ENCODE assay signal across 29 cellular contexts in genomic region chr10:51689536-51689935, GRCh38.
"Had no signal": no experiment of that assay in that cellular context is flagged by ENCODE, and none has a peak within 500 bp of the region (broad histone marks: within the 10 kb centered on the region; RNA-seq: fewer than 3 reads in every experiment).

No MANE protein-coding gene starts in this region.

- H3K4me3 ChIP-seq: body of pancreas, PC-9, SJCRH30, SK-N-MC had no signal

- H3K27ac Mint-ChIP-seq: activated CD4-positive, alpha-beta T cell treated with anti-CD3 and anti-CD28 coated beads, Interleukin-2, amount 10 ng/mL, durations not matched to agents 24 days and 14 days; activated CD8-positive, alpha-beta T cell treated with anti-CD3 and anti-CD28 coated beads for 36 hours; activated naive CD4-positive, alpha-beta T cell treated with anti-CD3 and anti-CD28 coated beads, Interleukin-2, amount 50 U/mL, for 24 hours; activated naive CD8-positive, alpha-beta T cell treated with anti-CD3 and anti-CD28 coated beads, Interleukin-2, amount 10 ng/mL, durations not matched to agents 7 days and 5 days; activated T-helper 2 cell treated with anti-CD3 and anti-CD28 coated beads, Interferon-gamma antibody, Interleukin-2, Interleukin-4, amounts not matched to agents 10 μg/mL and 5 μg/mL and 100 μg/mL, durations not matched to agents 14 hours and 24 hours and 36 hours had no signal

- ATAC-seq: activated CD8-positive, alpha-beta T cell treated with anti-CD3 and anti-CD28 coated beads for 36 hours; body of pancreas had no signal

- H3K27ac ChIP-seq: body of pancreas, PC-9, SJCRH30, SK-N-MC, WERI-Rb-1 had no signal

- DNase-seq: activated CD4-positive, alpha-beta T cell treated with anti-CD3 and anti-CD28 coated beads, Interleukin-2, amount 50 U/mL, for 4 hours; activated CD4-positive, CD25-positive, alpha-beta regulatory T cell; activated CD8-positive, alpha-beta T cell treated with anti-CD3 and anti-CD28 coated beads for 36 hours; activated gamma-delta T cell; activated naive CD4-positive, alpha-beta T cell treated with Interleukin-2 at 50 U/mL for 16 hours; activated naive CD8-positive, alpha-beta T cell treated with anti-CD3 and anti-CD28 coated beads, Interleukin-2, amount 10 ng/mL, durations not matched to agents 7 days and 5 days; activated T-cell treated with anti-CD3 and anti-CD28 coated beads, Interleukin-2, amount 50 U/mL, for 1 hour; amygdala; body of pancreas; central memory CD4-positive, alpha-beta T cell; Karpas-422; KBM-7; NCI-H1105; NCI-H1417 treated with DMSO at 0.1 percent for 48 hours; NCI-H187 treated with DMSO at 0.1 percent for 48 hours; NCI-H2081; NCI-H345; NCI-H524 treated with DMSO at 0.1 percent for 48 hours; NCI-H748 treated with DMSO at 0.1 percent for 48 hours; NK-92 treated with Interleukin-12 subunit alpha and Interleukin-12 subunit beta, amount 100 ng/mL, for 24 hours; PC-9; SHP77; SJCRH30; T1000; WERI-Rb-1 had no signal

- H3K36me3 Mint-ChIP-seq: activated naive CD4-positive, alpha-beta T cell treated with anti-CD3 and anti-CD28 coated beads, Interleukin-2, amount 50 U/mL, for 24 hours had no signal

- H3K4me1 Mint-ChIP-seq: activated naive CD8-positive, alpha-beta T cell treated with anti-CD3 and anti-CD28 coated beads, Interleukin-2, amount 10 ng/mL, durations not matched to agents 7 days and 5 days had no signal

- H3K27me3 ChIP-seq: body of pancreas, SJCRH30 had no signal

- H3K36me3 ChIP-seq: SJCRH30, WERI-Rb-1 had no signal

- H3K9me3 Mint-ChIP-seq: activated CD8-positive, alpha-beta T cell treated with anti-CD3 and anti-CD28 coated beads for 36 hours; activated T-helper 2 cell treated with anti-CD3 and anti-CD28 coated beads, Interferon-gamma antibody, Interleukin-2, Interleukin-4, amounts not matched to agents 10 μg/mL and 5 μg/mL and 100 μg/mL, durations not matched to agents 14 hours and 24 hours and 36 hours had no signal

- H3K27me3 Mint-ChIP-seq: activated CD4-positive, alpha-beta T cell treated with anti-CD3 and anti-CD28 coated beads, Interleukin-2, amount 10 ng/mL, durations not matched to agents 24 days and 14 days; activated naive CD4-positive, alpha-beta T cell treated with anti-CD3 and anti-CD28 coated beads, Interleukin-2, amount 50 U/mL, for 24 hours had no signal

- H3K4me1 ChIP-seq: SJCRH30 had no signal

- H3K4me3 Mint-ChIP-seq: activated CD4-positive, alpha-beta T cell treated with anti-CD3 and anti-CD28 coated beads, Interleukin-2, amount 10 ng/mL, durations not matched to agents 24 days and 14 days; activated CD8-positive, alpha-beta T cell treated with anti-CD3 and anti-CD28 coated beads for 36 hours; activated naive CD4-positive, alpha-beta T cell treated with anti-CD3 and anti-CD28 coated beads, Interleukin-2, amount 50 U/mL, for 24 hours; activated naive CD8-positive, alpha-beta T cell treated with anti-CD3 and anti-CD28 coated beads, Interleukin-2, amount 10 ng/mL, durations not matched to agents 7 days and 5 days had no signal

- H3K9me3 ChIP-seq: body of pancreas, SJCRH30 had no signal
